17 cellular contexts compared by ENCODE assay signal in genomic region chr11:130785376-130786110, GRCh38.
DNase-seq lines count a peak whose midpoint lies in the region; TF ChIP-seq lines count a peak whose summit lies in the region.
"Had no signal": no experiment of that assay in that cellular context is flagged by ENCODE, and none has a peak within 500 bp of the region (broad histone marks: within the 10 kb centered on the region; RNA-seq: fewer than 3 reads in every experiment).

No MANE protein-coding gene starts in this region.

- H3K9me2 ChIP-seq in hepatocyte (replicated peaks; ENCODE audit: insufficient read depth) = no peaks in the 10 kb centered on the region

- BruUV-seq in MCF 10A (replicated peaks; lab: Mats Ljungman, UMichigan) = no TSS peak

- H3K36me3 ChIP-seq in breast epithelium = no peaks in the 10 kb centered on the region
- H3K36me3 ChIP-seq in hepatocyte (replicated peaks; ENCODE audit: insufficient read depth, low read depth) = no peaks in the 10 kb centered on the region
- H3K36me3 ChIP-seq in left ventricle myocardium inferior = no peaks in the 10 kb centered on the region
- H3K36me3 ChIP-seq: cardiac muscle cell, pancreas, suprapubic skin had no signal

- no peak overlapping the region for H3K27ac Mint-ChIP-seq in MCF 10A (ENCODE audit: low read depth, unreplicated experiment)

- H3K4me3 Mint-ChIP-seq in MCF 10A (ENCODE audit: unreplicated experiment) = no peak overlapping the region

- no peaks in the 10 kb centered on the region for H3K27me3 ChIP-seq in breast epithelium
- H3K27me3 ChIP-seq in hepatocyte = no peaks in the 10 kb centered on the region
- H3K27me3 ChIP-seq in left ventricle myocardium inferior (ENCODE audit: low read depth) = no peaks in the 10 kb centered on the region
- H3K27me3 ChIP-seq: cardiac muscle cell, pancreas, suprapubic skin had no signal

- H3K4me1 ChIP-seq in breast epithelium (no peaks in the 10 kb centered on the region), hepatocyte (ENCODE audit: insufficient read depth) (peaks cover 23% of the 10 kb centered on the region), left ventricle myocardium inferior (peaks cover 38% of the 10 kb centered on the region)
- H3K4me1 ChIP-seq: Caco-2, pancreas had no signal

- H3K36me3 Mint-ChIP-seq in MCF 10A (ENCODE audit: insufficient read depth, unreplicated experiment) = no peaks in the 10 kb centered on the region

- no peak for TF ChIP-seq POLR2A in breast epithelium (IDR thresholded peaks at IDR 0.05)

- H3K9me3 Mint-ChIP-seq in MCF 10A (ENCODE audit: unreplicated experiment) = no peaks in the 10 kb centered on the region

- H3K27me3 Mint-ChIP-seq in MCF 10A (ENCODE audit: insufficient read depth, unreplicated experiment) = no peaks in the 10 kb centered on the region

- no peak overlapping the region for H2AFZ ChIP-seq in hepatocyte

- intact Hi-C loops in MCF 10A (cut with micrococcal nuclease) = no loop called here
- intact Hi-C loops in breast epithelium (cut with DNase I; ENCODE audit: low total_unique reads) = no loop called here
- intact Hi-C loops in left ventricle myocardium inferior (cut with micrococcal nuclease) = no loop called here

- TF ChIP-seq CTCF in MCF 10A (IDR thresholded peaks at IDR 0.05; ENCODE audit: unreplicated experiment) (no peak), breast epithelium (IDR thresholded peaks at IDR 0.05) (no peak), hepatocyte (IDR thresholded peaks at IDR 0.05; ENCODE audit: poor library complexity) (no peak), left ventricle myocardium inferior (IDR thresholded peaks at IDR 0.05; ENCODE audit: borderline replicate concordance) (no peak)

- no peak overlapping the region for H3K4me2 ChIP-seq in hepatocyte

- H4K20me1 ChIP-seq in hepatocyte (ENCODE audit: insufficient read depth, poor library complexity, severe bottlenecking) = no peaks in the 10 kb centered on the region

- H3K27ac ChIP-seq in breast epithelium (no peak overlapping the region), hepatocyte (no peak overlapping the region), left ventricle myocardium inferior (replicated peaks) (no peak overlapping the region)
- H3K27ac ChIP-seq: cardiac muscle cell, pancreas, suprapubic skin had no signal

- DNase-seq in MCF 10A (ENCODE audit: unreplicated experiment) = peak; percentile 34
- DNase-seq in breast epithelium (ENCODE audit: low spot score in 2 of 2) = no peak
- DNase-seq in astrocyte of the hippocampus (ENCODE audit: low read depth, low spot score) = peak; percentile 50
- DNase-seq in fibroblast of the conjunctiva (ENCODE audit: low read depth) = peak; percentile 82
- no peak for DNase-seq in stimulated activated CD4-positive, alpha-beta T cell treated with anti-CD3 and anti-CD28 coated beads, Interleukin-1b, Interleukin-23, amount 100 ng/mL, for 48 hours
- no peak for DNase-seq in hepatocyte (ENCODE audit: low spot score)
- DNase-seq in NCI-H2107 treated with DMSO at 0.1 percent for 48 hours (lab: John Stamatoyannopoulos, UW; ENCODE audit: unreplicated experiment) = no peak
- DNase-seq in left ventricle myocardium inferior = no peak
- DNase-seq: activated CD4-positive, alpha-beta T cell treated with anti-CD3 and anti-CD28 coated beads, Interleukin-2, amount 50 U/mL, for 4 hours; Caco-2; NCI-H1436 treated with DMSO at 0.1 percent for 48 hours; NCI-H510A treated with DMSO at 0.1 percent for 48 hours; pancreas; stimulated activated CD4-positive, alpha-beta T cell treated with anti-CD3 and anti-CD28 coated beads, Interleukin-12 subunit alpha, Interleukin-12 subunit beta, amount 100 ng/mL, for 4 hours; T-helper 9 cell had no signal

- H3K4me3 ChIP-seq in breast epithelium = no peak overlapping the region
- H3K4me3 ChIP-seq in hepatocyte = no peak overlapping the region
- H3K4me3 ChIP-seq in left ventricle myocardium inferior = no peak overlapping the region
- H3K4me3 ChIP-seq: cardiac muscle cell, pancreas, suprapubic skin had no signal

- H3K79me2 ChIP-seq in hepatocyte = no peaks in the 10 kb centered on the region

- WGBS in hepatocyte (ENCODE audit: low lambda C conversion rate, missing lambda C conversion rate) = 87% methylated on average over 4 of the region's 4 CpGs

- peaks cover 0 to 3% of the 10 kb centered on the region in 2 donors for H3K9me3 ChIP-seq in breast epithelium
- no peaks in the 10 kb centered on the region for H3K9me3 ChIP-seq in hepatocyte (ENCODE audit: low read depth)
- H3K9me3 ChIP-seq in left ventricle myocardium inferior (replicated peaks) = peaks cover 9% of the 10 kb centered on the region
- H3K9me3 ChIP-seq: pancreas, suprapubic skin had no signal

- CTCF ChIA-PET in MCF 10A (lab: Yijun Ruan, JAX) = interaction anchor here (0.6 to 1.5 kb wide), 5 partner anchors 24 to 352 kb away, joined by 3 read pairs; no protein-coding TSS in a partner anchor

- POLR2A ChIA-PET in MCF 10A (lab: Yijun Ruan, JAX) = interaction anchor here (0.8 kb wide), 1 partner anchor 154 kb away, joined by 3 read pairs; no protein-coding TSS in a partner anchor

- H3K4me1 Mint-ChIP-seq in MCF 10A (ENCODE audit: insufficient read depth, unreplicated experiment) = peaks cover 35% of the 10 kb centered on the region

Comparison
In these comparisons a context has a peak if more than half of its experiments do, and no peak if none do; other contexts are left out.
1. DNase-seq: peak in MCF 10A (single experiment), astrocyte of the hippocampus (single experiment) and fibroblast of the conjunctiva (single experiment); none in breast epithelium (0 of 2), stimulated activated CD4-positive, alpha-beta T cell treated with anti-CD3 and anti-CD28 coated beads, Interleukin-1b, Interleukin-23, amount 100 ng/mL, for 48 hours (single experiment), hepatocyte (single experiment), NCI-H2107 treated with DMSO at 0.1 percent for 48 hours (single experiment) and left ventricle myocardium inferior (single experiment).